Comparison of ENCODE assay signal across 7 cellular contexts in the genomic region with DNA sequence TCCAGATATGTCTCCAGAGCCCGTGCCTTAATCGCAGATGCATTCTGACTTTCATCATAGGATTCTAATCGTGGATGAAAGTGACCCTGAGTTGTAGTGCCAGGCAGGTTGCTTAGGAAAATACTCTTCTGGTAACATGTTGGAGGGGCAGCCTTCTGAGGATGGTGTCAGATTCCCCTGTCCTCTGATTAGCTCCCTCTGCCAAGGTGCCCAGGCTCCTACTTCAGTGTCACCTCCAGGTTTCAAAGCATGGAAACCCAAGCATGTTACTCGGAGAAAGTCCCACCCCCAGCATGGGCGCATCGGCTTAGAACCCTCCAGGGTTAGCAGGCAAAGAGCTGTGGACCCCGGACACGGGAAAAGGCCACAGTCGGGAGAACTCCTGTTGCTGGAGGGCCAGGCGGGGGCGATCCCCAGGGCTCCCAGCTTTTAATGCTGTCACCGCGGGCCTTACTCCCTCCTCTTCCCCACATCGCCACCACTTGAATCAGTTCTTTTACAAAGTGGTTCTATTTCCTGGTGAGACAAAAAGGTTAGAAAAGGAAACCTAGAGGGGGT. TPM values are rescaled to one million over a fixed set of nuclear protein-coding genes. Genes with fewer than 3 reads are reported as not detected.
DNase-seq lines count a peak whose midpoint lies in the region; ATAC-seq lines count a peak whose summit lies in the region.

No MANE protein-coding gene starts in this region.

- peak; percentile 15 for ATAC-seq in GM19438 (IDR thresholded peaks at IDR 0.05; ENCODE audit: low read depth, unreplicated experiment)
- no peak for ATAC-seq in activated naive CD8-positive, alpha-beta T cell treated with anti-CD3 and anti-CD28 coated beads, Interleukin-2, amount 50 U/mL, for 24 hours

- intact Hi-C loops in posterior vena cava (cut with DNase I), result no loop called here

- no peaks in the 10 kb centered on the region for H3K36me3 Mint-ChIP-seq in activated naive CD8-positive, alpha-beta T cell treated with anti-CD3 and anti-CD28 coated beads, Interleukin-2, amount 50 U/mL, for 24 hours (ENCODE audit: low read depth)
- H3K36me3 Mint-ChIP-seq in immature natural killer cell, result no peaks in the 10 kb centered on the region

- peaks cover 15% of the 10 kb centered on the region for H3K4me1 Mint-ChIP-seq in activated naive CD8-positive, alpha-beta T cell treated with anti-CD3 and anti-CD28 coated beads, Interleukin-2, amount 50 U/mL, for 24 hours
- peaks cover 12 to 19% of the 10 kb centered on the region in 2 donors for H3K4me1 Mint-ChIP-seq in immature natural killer cell

- H3K36me3 ChIP-seq in KOPT-K1 (ENCODE audit: insufficient read depth, low read length), result no peaks in the 10 kb centered on the region

- peak overlapping the region; percentile 74 for H3K27ac Mint-ChIP-seq in activated naive CD8-positive, alpha-beta T cell treated with anti-CD3 and anti-CD28 coated beads, Interleukin-2, amount 50 U/mL, for 24 hours
- H3K27ac Mint-ChIP-seq in immature natural killer cell, result peak overlapping the region in 2 of 6 donors; percentile 10 to 36

- H3K9me3 ChIP-seq in KOPT-K1 (ENCODE audit: insufficient read depth, low read length, poor library complexity, severe bottlenecking), result no peaks in the 10 kb centered on the region

- H3K9me3 Mint-ChIP-seq in activated naive CD8-positive, alpha-beta T cell treated with anti-CD3 and anti-CD28 coated beads, Interleukin-2, amount 50 U/mL, for 24 hours, result no peaks in the 10 kb centered on the region
- H3K9me3 Mint-ChIP-seq in immature natural killer cell, result peaks cover 0 to 1% (median 0%) of the 10 kb centered on the region in 6 donors

- no peak for DNase-seq in activated naive CD8-positive, alpha-beta T cell treated with anti-CD3 and anti-CD28 coated beads, Interleukin-2, amount 50 U/mL, for 24 hours
- no peak for DNase-seq in immature natural killer cell
- DNase-seq in substantia nigra (lab: John Stamatoyannopoulos, UW), result peak in 6 of 49 donors; percentile 28 to 58 (median 46)
- DNase-seq in LoVo (ENCODE audit: low spot score), result no peak
- DNase-seq in posterior vena cava (ENCODE audit: low spot score), result no peak

- peak overlapping the region; percentile 63 for H3K27ac ChIP-seq in KOPT-K1 (ENCODE audit: low read depth, low read length, poor library complexity, severe bottlenecking)
- H3K27ac ChIP-seq in substantia nigra (ENCODE audit: low read depth, low read length, poor library complexity, severe bottlenecking), result peak overlapping the region; percentile 87

- no peaks in the 10 kb centered on the region for H3K27me3 Mint-ChIP-seq in activated naive CD8-positive, alpha-beta T cell treated with anti-CD3 and anti-CD28 coated beads, Interleukin-2, amount 50 U/mL, for 24 hours
- peaks cover 0 to 6% (median 5%) of the 10 kb centered on the region in 3 donors for H3K27me3 Mint-ChIP-seq in immature natural killer cell (ENCODE audit: low read depth in 3 of 3)

- peak overlapping the region; percentile 80 for H3K4me3 Mint-ChIP-seq in activated naive CD8-positive, alpha-beta T cell treated with anti-CD3 and anti-CD28 coated beads, Interleukin-2, amount 50 U/mL, for 24 hours
- peak overlapping the region; percentile 82 to 93 (median 87) for H3K4me3 Mint-ChIP-seq in immature natural killer cell

RNA-seq across cellular contexts. Expression of a gene that starts 44.5 kb away (rescaled TPM):
- under 1 TPM in 1 of 3 donors, not detected in 2; 0.51 TPM for polyA plus RNA-seq in immature natural killer cell
- 10 to 100 TPM; 28.2 to 29.1 TPM for total RNA-seq in posterior vena cava
